In the genomic region with DNA sequence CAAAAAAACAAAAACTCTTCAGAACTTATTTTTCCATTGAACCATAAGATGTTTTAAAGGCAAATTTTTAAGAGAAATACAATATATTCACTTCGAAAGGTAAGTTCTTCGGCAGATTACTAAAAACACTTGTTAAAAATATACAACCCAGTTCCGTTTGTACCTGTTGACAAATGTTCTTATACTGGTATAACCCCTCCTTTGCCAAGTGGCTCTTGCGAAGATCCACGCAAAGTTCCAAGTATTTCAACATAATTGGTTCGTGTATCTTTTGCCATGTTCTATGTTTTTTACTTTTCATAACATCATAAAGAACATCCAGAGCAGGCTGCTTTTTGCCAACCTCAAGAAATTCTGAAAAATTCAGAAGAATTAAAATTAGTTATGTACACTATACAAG, we compare ENCODE assay signal across 21 cellular contexts. TPM values are rescaled to one million over a fixed set of nuclear protein-coding genes. Genes with fewer than 3 reads are reported as not detected.
DNase-seq lines count a peak whose midpoint lies in the region; ATAC-seq and TF ChIP-seq lines count a peak whose summit lies in the region.
"Had no signal": no experiment of that assay in that cellular context is flagged by ENCODE, and none has a peak within 500 bp of the region (broad histone marks: within the 10 kb centered on the region; RNA-seq: fewer than 3 reads in every experiment).

No MANE protein-coding gene starts in this region.

- no peak overlapping the region for H3K27ac ChIP-seq in CD4-positive, alpha-beta T cell (ENCODE audit: low read depth, low read length)
- H3K27ac ChIP-seq: gastroesophageal sphincter had no signal

- POLR2A ChIA-PET in CD4-positive, alpha-beta T cell (lab: Charles Lee), result no interaction called here

- peak overlapping the region; percentile 69 for H3K27ac Mint-ChIP-seq in CD4-positive, alpha-beta T cell
- peak overlapping the region; percentile 62; the same call in 1 of the 2 replicates for H3K27ac Mint-ChIP-seq in HFFc6
- H3K27ac Mint-ChIP-seq in activated naive CD8-positive, alpha-beta T cell treated with anti-CD3 and anti-CD28 coated beads, Interleukin-2, amount 50 U/mL, for 24 hours, result peak overlapping the region; percentile 5
- H3K27ac Mint-ChIP-seq in mesothelial cell of epicardium, result peak overlapping the region; percentile 44
- H3K27ac Mint-ChIP-seq: activated naive CD8-positive, alpha-beta T cell treated with anti-CD3 and anti-CD28 coated beads, Interleukin-2, amount 10 ng/mL, durations not matched to agents 7 days and 5 days; brain; dendritic cell treated with granulocyte-macrophage colony-stimulating factor and Interleukin-4, amounts not matched to agents 40 ng/mL and 50 ng/mL, for 4 days had no signal

- no peak for TF ChIP-seq CTCF in CD4-positive, alpha-beta T cell (IDR thresholded peaks at IDR 0.05)
- TF ChIP-seq CTCF in HFFc6 (IDR thresholded peaks at IDR 0.05) (no peak), mesothelial cell of epicardium (IDR thresholded peaks at IDR 0.05; ENCODE audit: unreplicated experiment) (no peak)

- H3K9me3 Mint-ChIP-seq in CD4-positive, alpha-beta T cell, result no peaks in the 10 kb centered on the region
- no peaks in the 10 kb centered on the region for H3K9me3 Mint-ChIP-seq in HFFc6
- H3K9me3 Mint-ChIP-seq in activated naive CD8-positive, alpha-beta T cell treated with anti-CD3 and anti-CD28 coated beads, Interleukin-2, amount 50 U/mL, for 24 hours, result no peaks in the 10 kb centered on the region
- no peaks in the 10 kb centered on the region for H3K9me3 Mint-ChIP-seq in mesothelial cell of epicardium
- H3K9me3 Mint-ChIP-seq: activated naive CD8-positive, alpha-beta T cell treated with anti-CD3 and anti-CD28 coated beads, Interleukin-2, amount 10 ng/mL, durations not matched to agents 7 days and 5 days; brain; dendritic cell treated with granulocyte-macrophage colony-stimulating factor and Interleukin-4, amounts not matched to agents 40 ng/mL and 50 ng/mL, for 4 days had no signal

- CTCF ChIA-PET in CD4-positive, alpha-beta T cell (lab: Charles Lee), result no interaction called here

- intact Hi-C loops in CD4-positive, alpha-beta T cell (cut with DNase I, micrococcal nuclease), result loop anchor here (10.0 kb wide), 2 partner anchors 319 to 521 kb away; a partner anchor contains a TSS

- no peak for DNase-seq in CD4-positive, alpha-beta T cell
- DNase-seq in HFFc6 (no peak), mesothelial cell of epicardium (ENCODE audit: low spot score in 2 of 2, unreplicated experiment in 2 of 2) (no peak), dedifferentiated amniotic fluid mesenchymal stem cell (ENCODE audit: extremely low spot score) (no peak)
- DNase-seq in activated naive CD8-positive, alpha-beta T cell treated with anti-CD3 and anti-CD28 coated beads, Interleukin-2, amount 50 U/mL, for 24 hours, result no peak
- no peak for DNase-seq in stimulated activated CD4-positive, alpha-beta T cell treated with anti-CD3 and anti-CD28 coated beads, Interleukin-15, amount 100 ng/mL, for 24 hours
- DNase-seq: activated CD4-positive, alpha-beta T cell treated with anti-CD3 and anti-CD28 coated beads for 36 hours; activated CD8-positive, alpha-beta memory T cell treated with anti-CD3 and anti-CD28 coated beads, Interleukin-2, amount 50 U/mL, for 48 hours; activated naive CD8-positive, alpha-beta T cell treated with anti-CD3 and anti-CD28 coated beads, Interleukin-2, amount 10 ng/mL, durations not matched to agents 7 days and 5 days; DND-41; KBM-7; kidney glomerular epithelial cell; midbrain; NCI-H1930; NCI-H446; stimulated activated CD8-positive, alpha-beta memory T cell treated with anti-CD3 and anti-CD28 coated beads, Interleukin-4, amount 100 ng/mL, for 48 hours had no signal

- peaks cover 59% of the 10 kb centered on the region for H3K36me3 Mint-ChIP-seq in CD4-positive, alpha-beta T cell (ENCODE audit: low read depth)
- H3K36me3 Mint-ChIP-seq in HFFc6 (ENCODE audit: low read depth) (peaks cover 47% of the 10 kb centered on the region), mesothelial cell of epicardium (peaks cover 32% of the 10 kb centered on the region)
- peaks cover 64% of the 10 kb centered on the region for H3K36me3 Mint-ChIP-seq in activated naive CD8-positive, alpha-beta T cell treated with anti-CD3 and anti-CD28 coated beads, Interleukin-2, amount 50 U/mL, for 24 hours (ENCODE audit: low read depth)

- no peak for ATAC-seq in CD4-positive, alpha-beta T cell (ENCODE audit: poor library complexity)
- no peak for ATAC-seq in activated naive CD8-positive, alpha-beta T cell treated with anti-CD3 and anti-CD28 coated beads, Interleukin-2, amount 50 U/mL, for 24 hours
- ATAC-seq in GM19351 (IDR thresholded peaks at IDR 0.05; ENCODE audit: unreplicated experiment), result no peak
- ATAC-seq in GM18511 (IDR thresholded peaks at IDR 0.05; ENCODE audit: unreplicated experiment), result no peak
- ATAC-seq: activated CD4-positive, alpha-beta T cell treated with anti-CD3 and anti-CD28 coated beads for 36 hours; gastroesophageal sphincter had no signal

- peaks cover 52% of the 10 kb centered on the region for H3K4me1 Mint-ChIP-seq in CD4-positive, alpha-beta T cell (ENCODE audit: low read depth)
- peaks cover 28% of the 10 kb centered on the region for H3K4me1 Mint-ChIP-seq in HFFc6 (ENCODE audit: low read depth)
- H3K4me1 Mint-ChIP-seq in activated naive CD8-positive, alpha-beta T cell treated with anti-CD3 and anti-CD28 coated beads, Interleukin-2, amount 50 U/mL, for 24 hours, result peaks cover 48% of the 10 kb centered on the region
- H3K4me1 Mint-ChIP-seq in mesothelial cell of epicardium, result peaks cover 19% of the 10 kb centered on the region

- no peaks in the 10 kb centered on the region for H3K9me3 ChIP-seq in CD4-positive, alpha-beta T cell (ENCODE audit: control insufficient read depth, low read length)
- H3K9me3 ChIP-seq: gastroesophageal sphincter had no signal

- no peaks in the 10 kb centered on the region for H3K27me3 Mint-ChIP-seq in CD4-positive, alpha-beta T cell
- H3K27me3 Mint-ChIP-seq in HFFc6 (ENCODE audit: insufficient read depth), result no peaks in the 10 kb centered on the region; the same call in 1 of the 2 replicates
- no peaks in the 10 kb centered on the region for H3K27me3 Mint-ChIP-seq in activated naive CD8-positive, alpha-beta T cell treated with anti-CD3 and anti-CD28 coated beads, Interleukin-2, amount 50 U/mL, for 24 hours
- H3K27me3 Mint-ChIP-seq in mesothelial cell of epicardium (ENCODE audit: low read depth), result no peaks in the 10 kb centered on the region
- H3K27me3 Mint-ChIP-seq: activated CD4-positive, alpha-beta T cell treated with anti-CD3 and anti-CD28 coated beads for 36 hours; activated naive CD8-positive, alpha-beta T cell treated with anti-CD3 and anti-CD28 coated beads, Interleukin-2, amount 10 ng/mL, durations not matched to agents 7 days and 5 days; brain; dendritic cell treated with granulocyte-macrophage colony-stimulating factor and Interleukin-4, amounts not matched to agents 40 ng/mL and 50 ng/mL, for 4 days had no signal

- H3K27me3 ChIP-seq in CD4-positive, alpha-beta T cell (ENCODE audit: control insufficient read depth, insufficient read depth, low read length), result no peaks in the 10 kb centered on the region
- H3K27me3 ChIP-seq: gastroesophageal sphincter had no signal

- peak overlapping the region; percentile 47 for H3K4me3 Mint-ChIP-seq in CD4-positive, alpha-beta T cell
- no peak overlapping the region for H3K4me3 Mint-ChIP-seq in HFFc6
- H3K4me3 Mint-ChIP-seq in activated naive CD8-positive, alpha-beta T cell treated with anti-CD3 and anti-CD28 coated beads, Interleukin-2, amount 50 U/mL, for 24 hours, result no peak overlapping the region
- H3K4me3 Mint-ChIP-seq in mesothelial cell of epicardium, result no peak overlapping the region
- H3K4me3 Mint-ChIP-seq: activated CD4-positive, alpha-beta T cell treated with anti-CD3 and anti-CD28 coated beads for 36 hours; activated naive CD8-positive, alpha-beta T cell treated with anti-CD3 and anti-CD28 coated beads, Interleukin-2, amount 10 ng/mL, durations not matched to agents 7 days and 5 days; brain; dendritic cell treated with granulocyte-macrophage colony-stimulating factor and Interleukin-4, amounts not matched to agents 40 ng/mL and 50 ng/mL, for 4 days had no signal

RNA-seq across cellular contexts. Expression of a gene that starts 7.0 kb away (rescaled TPM):
- 100 to 1,000 TPM; 129 TPM for total RNA-seq in CD4-positive, alpha-beta T cell
- 100 to 1,000 TPM; 132 to 149 (median 139) TPM for total RNA-seq in HFFc6 (2021; fragmentation: NEBNext Ultra II Directional; extraction: Animal tissue kit (Norgen Biotek cat#: 25700))
- 145 to 148 TPM (median 145 TPM) in 3 replicates for total RNA-seq in mesothelial cell of epicardium

RNA-seq across cellular contexts. Expression of a gene that starts 30.3 kb away (rescaled TPM):
- 10 to 100 TPM; 40.4 to 45.6 TPM for total RNA-seq in CD4-positive, alpha-beta T cell
- 10 to 100 TPM; 43.9 to 53.8 (median 46.8) TPM for total RNA-seq in HFFc6 (2021; fragmentation: NEBNext Ultra II Directional; extraction: Animal tissue kit (Norgen Biotek cat#: 25700))
- 38.4 to 40.3 TPM (median 39.6 TPM) in 3 replicates for total RNA-seq in mesothelial cell of epicardium

RNA-seq across cellular contexts. Expression of a gene that starts 44.1 kb away (rescaled TPM):
- under 1 TPM; 0.08 to 0.14 TPM for total RNA-seq in CD4-positive, alpha-beta T cell
- under 1 TPM; 0.05 to 0.33 (median 0.12) TPM for total RNA-seq in HFFc6 (2021; fragmentation: NEBNext Ultra II Directional; extraction: Animal tissue kit (Norgen Biotek cat#: 25700))
- total RNA-seq in mesothelial cell of epicardium, result 4.1 to 4.6 TPM (median 4.4 TPM) in 3 replicates

Comparison
In these comparisons a context has a peak if more than half of its experiments do, and no peak if none do; other contexts are left out.
1. H3K27ac Mint-ChIP-seq: peak in every context shown above with its lines; median percentile 69 in CD4-positive, alpha-beta T cell; 62 in HFFc6; 44 in mesothelial cell of epicardium; 5 in activated naive CD8-positive, alpha-beta T cell treated with anti-CD3 and anti-CD28 coated beads, Interleukin-2, amount 50 U/mL, for 24 hours.